Comparison of ENCODE assay signal across 33 cellular contexts in the genomic region with DNA sequence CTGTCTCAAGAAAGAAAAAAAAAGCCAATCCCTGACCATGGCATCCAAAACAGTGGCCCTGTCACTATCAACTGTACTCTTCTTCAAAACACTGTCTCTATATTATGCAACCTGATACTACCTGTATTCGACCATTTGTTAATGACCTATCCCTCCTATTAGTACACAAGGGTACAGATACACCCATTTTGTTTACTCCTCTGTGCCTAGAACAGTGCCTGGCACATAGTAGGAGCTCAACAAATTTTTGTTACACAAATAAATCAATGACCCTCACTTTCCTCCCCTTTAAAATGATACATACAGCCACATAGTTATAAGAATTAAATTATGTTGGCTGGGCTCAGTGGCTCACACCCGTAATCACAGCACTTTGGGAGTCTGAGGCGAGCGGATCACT. TPM values are rescaled to one million over a fixed set of nuclear protein-coding genes. Genes with fewer than 3 reads are reported as not detected.
"Had no signal": no experiment of that assay in that cellular context is flagged by ENCODE, and none has a peak within 500 bp of the region (broad histone marks: within the 10 kb centered on the region; RNA-seq: fewer than 3 reads in every experiment).

No MANE protein-coding gene starts in this region.

- H3K36me3 ChIP-seq: MG63 had no signal

- DNase-seq: Karpas-422, Kasumi-1, MG63, MM.1S, MV-4-11, NCI-H1048, NCI-H1092, NCI-H1092 treated with DMSO at 0.1 percent for 48 hours, NCI-H1105, NCI-H1105 treated with DMSO at 0.1 percent for 48 hours, NCI-H1417, NCI-H1417 treated with DMSO at 0.1 percent for 48 hours, NCI-H1436, NCI-H1436 treated with DMSO at 0.1 percent for 48 hours, NCI-H146, NCI-H1694, NCI-H1694 treated with DMSO at 0.1 percent for 48 hours, NCI-H187, NCI-H187 treated with DMSO at 0.1 percent for 48 hours, NCI-H1930, NCI-H2029, NCI-H2029 treated with DMSO at 0.1 percent for 48 hours, NCI-H2081, NCI-H2081 treated with DMSO at 0.1 percent for 48 hours, NCI-H2107, NCI-H2227 treated with DMSO at 0.1 percent for 48 hours, NCI-H226, NCI-H345, NCI-H446, NCI-H446 treated with DMSO at 0.1 percent for 48 hours, NCI-H510A, NCI-H510A treated with DMSO at 0.1 percent for 48 hours had no signal

- H3K27me3 ChIP-seq: MG63 had no signal

- H3K9me3 ChIP-seq: MG63 had no signal

- H3K4me3 ChIP-seq: MG63 had no signal

RNA-seq across cellular contexts. Expression of a gene that starts 13.4 kb away (rescaled TPM):
- total RNA-seq: MCF 10A had no signal
